In genomic region chr18:31683968-31684278, GRCh38 we compare ENCODE assay signal across 9 cellular contexts. TPM values are rescaled to one million over a fixed set of nuclear protein-coding genes. Genes with fewer than 3 reads are reported as not detected.
DNase-seq lines count a peak whose midpoint lies in the region; ATAC-seq and TF ChIP-seq lines count a peak whose summit lies in the region.
"Had no signal": no experiment of that assay in that cellular context is flagged by ENCODE, and none has a peak within 500 bp of the region (broad histone marks: within the 10 kb centered on the region; RNA-seq: fewer than 3 reads in every experiment).

No MANE protein-coding gene starts in this region.

- no peak for DNase-seq in left ventricle myocardium inferior
- no peak for DNase-seq in Right ventricle myocardium inferior (ENCODE audit: missing footprints)
- DNase-seq in brain microvascular endothelial cell, result no peak
- no peak for DNase-seq in mesendoderm
- DNase-seq in NCI-H1105 (lab: John Stamatoyannopoulos, UW), result no peak
- DNase-seq: central memory CD4-positive, alpha-beta T cell had no signal

- H2BK15ac ChIP-seq in mesendoderm (replicated peaks; ENCODE audit: low read depth), result no peak overlapping the region

- no peak overlapping the region for H2AK5ac ChIP-seq in mesendoderm (ENCODE audit: low read length)

- no peak overlapping the region for H4K8ac ChIP-seq in mesendoderm (ENCODE audit: low read depth, low read length)

- H3K36me3 ChIP-seq in left ventricle myocardium inferior, result no peaks in the 10 kb centered on the region
- H3K36me3 ChIP-seq in brain microvascular endothelial cell (replicated peaks), result no peaks in the 10 kb centered on the region
- no peaks in the 10 kb centered on the region for H3K36me3 ChIP-seq in mesendoderm (ENCODE audit: control insufficient read depth, insufficient read depth, low read length)
- no peaks in the 10 kb centered on the region for H3K36me3 ChIP-seq in urinary bladder (ENCODE audit: insufficient read depth)

- no peak for ATAC-seq in Right ventricle myocardium inferior
- ATAC-seq in HG02938 (IDR thresholded peaks at IDR 0.05; ENCODE audit: unreplicated experiment), result no peak
- ATAC-seq in HG03460 (IDR thresholded peaks at IDR 0.05; ENCODE audit: unreplicated experiment), result no peak

- peak overlapping the region; percentile 73 for H3K4me3 ChIP-seq in left ventricle myocardium inferior
- peak overlapping the region; percentile 73 for H3K4me3 ChIP-seq in brain microvascular endothelial cell (ENCODE audit: low read depth, low read length)
- peak overlapping the region; percentile 84 for H3K4me3 ChIP-seq in mesendoderm (ENCODE audit: low read length)
- peak overlapping the region; percentile 79 for H3K4me3 ChIP-seq in urinary bladder (ENCODE audit: low read depth, low read length)

- H3K4me2 ChIP-seq in mesendoderm (ENCODE audit: low read length), result peak overlapping the region; percentile 86

- no peaks in the 10 kb centered on the region for H3K9me3 ChIP-seq in left ventricle myocardium inferior (replicated peaks)

- H3K23ac ChIP-seq in mesendoderm (ENCODE audit: low read length), result peak overlapping the region; percentile 20

- peak overlapping the region; percentile 82 for H3K9ac ChIP-seq in mesendoderm (ENCODE audit: low read length)

- intact Hi-C loops in left ventricle myocardium inferior (cut with micrococcal nuclease), result no loop called here
- intact Hi-C loops in Right ventricle myocardium inferior (cut with DNase I), result loop anchor here (2.0 to 5.0 kb wide), 2 partner anchors 39 to 72 kb away; no protein-coding TSS in a partner anchor

- H4K5ac ChIP-seq in mesendoderm (ENCODE audit: low read length), result no peak overlapping the region

- in situ Hi-C loops in brain microvascular endothelial cell (cut with HindIII; ENCODE audit: low pct_ligation_motif_present, low sequenced_read_pairs), result no loop called here

- H3K4me1 ChIP-seq in left ventricle myocardium inferior, result peaks cover 38% of the 10 kb centered on the region
- H3K4me1 ChIP-seq in mesendoderm (ENCODE audit: control insufficient read depth, low read depth, low read length), result peaks cover 11% of the 10 kb centered on the region
- no peaks in the 10 kb centered on the region for H3K4me1 ChIP-seq in urinary bladder (ENCODE audit: insufficient read depth)

- WGBS in mesendoderm (ENCODE audit: extremely low coverage, insufficient coverage, low lambda C conversion rate), result no CpG with 5 or more reads among the region's 9 CpGs
- 18% methylated on average over 9 of the region's 9 CpGs for WGBS in urinary bladder

- H3K79me1 ChIP-seq in mesendoderm (ENCODE audit: low read length), result peaks cover 2% of the 10 kb centered on the region

- peak overlapping the region; percentile 80 for H3K27ac ChIP-seq in left ventricle myocardium inferior (replicated peaks)
- H3K27ac ChIP-seq in brain microvascular endothelial cell, result no peak overlapping the region
- peak overlapping the region; percentile 80 for H3K27ac ChIP-seq in mesendoderm (ENCODE audit: low read depth, low read length)
- H3K27ac ChIP-seq in urinary bladder (ENCODE audit: low read depth), result no peak overlapping the region

- no peak for TF ChIP-seq CTCF in left ventricle myocardium inferior (IDR thresholded peaks at IDR 0.05; ENCODE audit: borderline replicate concordance)
- TF ChIP-seq CTCF in brain microvascular endothelial cell (IDR thresholded peaks at IDR 0.05; ENCODE audit: low read depth, low read length, missing control alignments), result no peak

- no peak overlapping the region for H2BK5ac ChIP-seq in mesendoderm (ENCODE audit: low read length)

- H2BK120ac ChIP-seq in mesendoderm (ENCODE audit: low read depth, low read length), result no peak overlapping the region

- H3K27me3 ChIP-seq in left ventricle myocardium inferior (ENCODE audit: low read depth) (no peaks in the 10 kb centered on the region), brain microvascular endothelial cell (replicated peaks) (no peaks in the 10 kb centered on the region), mesendoderm (ENCODE audit: insufficient read depth, low read length, poor library complexity) (no peaks in the 10 kb centered on the region)

- H3K79me2 ChIP-seq in mesendoderm (ENCODE audit: control insufficient read depth, insufficient read depth, low read length), result peaks cover 11% of the 10 kb centered on the region

- H3K4ac ChIP-seq in mesendoderm (ENCODE audit: low read depth, low read length), result no peak overlapping the region

- peak overlapping the region; percentile 89 for H3K56ac ChIP-seq in mesendoderm (ENCODE audit: low read length)

- no peak overlapping the region for H3K18ac ChIP-seq in mesendoderm (ENCODE audit: low read length)

RNA-seq across cellular contexts. Expression of gene B4GALT6, which starts 0.5 kb away (rescaled TPM):
- total RNA-seq in left ventricle myocardium inferior (5.3 TPM), Right ventricle myocardium inferior (9.0 TPM), urinary bladder (7.5 TPM)
- 22.9 TPM for polyA plus RNA-seq in mesendoderm (2013, experiment 1 of 2)
- 23.1 TPM for polyA plus RNA-seq in mesendoderm (2013, experiment 2 of 2)
- polyA plus RNA-seq in urinary bladder, result 3.2 TPM

Comparison
In these comparisons a context has a peak if more than half of its experiments do, and no peak if none do; other contexts are left out.
1. H3K27ac ChIP-seq: peak in left ventricle myocardium inferior (single experiment) and mesendoderm (single experiment); none in brain microvascular endothelial cell (single experiment) and urinary bladder (single experiment).
2. Peak in every context shown above with its lines, with median percentiles within 50 percentile points of each other: H3K4me3 ChIP-seq.